Comparison of ENCODE assay signal across 24 cellular contexts in genomic region chr1:28457678-28458077, GRCh38.
"Had no signal": no experiment of that assay in that cellular context is flagged by ENCODE, and none has a peak within 500 bp of the region (broad histone marks: within the 10 kb centered on the region; RNA-seq: fewer than 3 reads in every experiment).

No MANE protein-coding gene starts in this region.

- H3K4me3 ChIP-seq: coronary artery, dorsolateral prefrontal cortex, lower lobe of right lung, pancreas, right lobe of liver, testis, tibial nerve, upper lobe of right lung, vagina had no signal

- H3K27me3 ChIP-seq: dorsolateral prefrontal cortex, foreskin keratinocyte, pancreas, right lobe of liver, testis, tibial nerve, upper lobe of right lung, vagina had no signal

- H3K36me3 ChIP-seq: pancreas had no signal

- H3K4me1 Mint-ChIP-seq: memory B cell had no signal

- H3K27ac ChIP-seq: coronary artery, foreskin keratinocyte, pancreas, right lobe of liver, testis, tibial nerve, upper lobe of right lung, vagina had no signal

- H3K4me3 Mint-ChIP-seq: memory B cell; mesothelial cell of epicardium; natural killer cell treated with Interleukin-12 subunit alpha and Interleukin-12 subunit beta and Interleukin-15 and Interleukin-18, amount 100 ng/mL, for 72 hours; stimulated activated memory B cell treated with anti-CD40 and anti-IgM and Interleukin-4, amounts not matched to agents 10 μg/mL and 1 μg/mL and 100 μg/mL, for 72 hours; stimulated activated naive CD8-positive, alpha-beta T cell treated with anti-CD3 and anti-CD28 coated beads, Interleukin-15, Interleukin-2, amounts not matched to agents 100 ng/mL and 50 ng/mL, for 24 hours had no signal

- ATAC-seq: foreskin keratinocyte; left lobe of liver; lower lobe of right lung; natural killer cell treated with Interleukin-12 subunit alpha and Interleukin-12 subunit beta and Interleukin-15 and Interleukin-18, amount 100 ng/mL, for 72 hours; pancreas; right lobe of liver; stimulated activated memory B cell treated with anti-CD40 and anti-IgM and Interleukin-4, amounts not matched to agents 10 μg/mL and 1 μg/mL and 100 μg/mL, for 72 hours; upper lobe of right lung had no signal

- H3K27ac Mint-ChIP-seq: memory B cell; natural killer cell treated with Interleukin-12 subunit alpha and Interleukin-12 subunit beta and Interleukin-15 and Interleukin-18, amount 100 ng/mL, for 72 hours; stimulated activated memory B cell treated with anti-CD40 and anti-IgM and Interleukin-4, amounts not matched to agents 10 μg/mL and 1 μg/mL and 100 μg/mL, for 72 hours; stimulated activated naive CD8-positive, alpha-beta T cell treated with anti-CD3 and anti-CD28 coated beads, Interleukin-15, Interleukin-2, amounts not matched to agents 100 ng/mL and 50 ng/mL, for 24 hours had no signal

- H3K27me3 Mint-ChIP-seq: memory B cell; natural killer cell treated with Interleukin-12 subunit alpha and Interleukin-12 subunit beta and Interleukin-15 and Interleukin-18, amount 100 ng/mL, for 72 hours; progenitor cell of endocrine pancreas; stimulated activated memory B cell treated with anti-CD40 and anti-IgM and Interleukin-4, amounts not matched to agents 10 μg/mL and 1 μg/mL and 100 μg/mL, for 72 hours; stimulated activated naive CD8-positive, alpha-beta T cell treated with anti-CD3 and anti-CD28 coated beads, Interleukin-15, Interleukin-2, amounts not matched to agents 100 ng/mL and 50 ng/mL, for 24 hours had no signal

- H3K36me3 Mint-ChIP-seq: natural killer cell treated with Interleukin-12 subunit alpha and Interleukin-12 subunit beta and Interleukin-15 and Interleukin-18, amount 100 ng/mL, for 72 hours had no signal

- H3K9me3 Mint-ChIP-seq: memory B cell; mesothelial cell of epicardium; natural killer cell treated with Interleukin-12 subunit alpha and Interleukin-12 subunit beta and Interleukin-15 and Interleukin-18, amount 100 ng/mL, for 72 hours; stimulated activated memory B cell treated with anti-CD40 and anti-IgM and Interleukin-4, amounts not matched to agents 10 μg/mL and 1 μg/mL and 100 μg/mL, for 72 hours; stimulated activated naive CD8-positive, alpha-beta T cell treated with anti-CD3 and anti-CD28 coated beads, Interleukin-15, Interleukin-2, amounts not matched to agents 100 ng/mL and 50 ng/mL, for 24 hours had no signal

- H3K9me3 ChIP-seq: lower lobe of right lung, pancreas, right lobe of liver, testis, tibial nerve, upper lobe of right lung, vagina had no signal

- DNase-seq: dorsolateral prefrontal cortex; effector CD8-positive, alpha-beta T cell; erythroblast; foreskin keratinocyte; hippocampal formation; lower lobe of right lung; occipital lobe; pancreas; right lobe of liver; stimulated activated CD4-positive, alpha-beta T cell treated with anti-CD3 and anti-CD28 coated beads, Interleukin-15, amount 100 ng/mL, for 24 hours; stimulated activated CD4-positive, alpha-beta T cell treated with anti-CD3 and anti-CD28 coated beads, Interleukin-1b, Interleukin-23, amount 100 ng/mL, for 48 hours; stimulated activated CD4-positive, alpha-beta T cell treated with anti-CD3 and anti-CD28 coated beads, Interleukin-4, amount 100 ng/mL, for 24 hours; testis; upper lobe of right lung had no signal

- H3K4me1 ChIP-seq: pancreas, right lobe of liver, testis had no signal
